20 cellular contexts compared by ENCODE assay signal in the genomic region with DNA sequence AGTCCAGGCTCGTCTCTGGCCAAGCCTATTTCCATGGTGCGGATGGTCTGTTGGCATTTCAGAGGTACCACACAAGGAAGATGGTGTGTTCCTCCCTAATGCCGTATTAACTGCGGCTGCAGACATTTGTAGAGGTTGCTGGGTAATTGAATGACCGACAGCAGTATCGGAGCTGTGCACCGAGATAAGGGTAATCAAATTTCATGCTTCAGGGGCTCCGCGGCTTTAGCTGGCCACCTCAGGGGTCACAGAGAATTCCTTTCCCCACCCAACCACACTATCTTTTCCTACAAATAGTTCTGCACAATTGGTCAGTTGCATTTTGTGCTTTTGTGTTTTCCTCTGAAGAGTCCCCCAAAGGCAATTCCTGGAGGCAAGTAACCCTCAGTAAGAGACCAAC.
"Had no signal": no experiment of that assay in that cellular context is flagged by ENCODE, and none has a peak within 500 bp of the region (broad histone marks: within the 10 kb centered on the region; RNA-seq: fewer than 3 reads in every experiment).

No MANE protein-coding gene starts in this region.

- DNase-seq: islet precursor cell; left ventricle myocardium inferior; mesendoderm; naive B cell; natural killer cell; nephron progenitor cell; nucleus accumbens; psoas muscle; right lobe of liver; stimulated activated CD4-positive, alpha-beta T cell treated with anti-CD3 and anti-CD28 coated beads, Interleukin-1b, Interleukin-23, amount 100 ng/mL, for 48 hours; stimulated activated CD4-positive, alpha-beta T cell treated with anti-CD3 and anti-CD28 coated beads, Interleukin-2, amount 100 ng/mL, for 48 hours; stimulated activated CD4-positive, alpha-beta T cell treated with anti-CD3 and anti-CD28 coated beads, Interleukin-4, amount 100 ng/mL, for 4 hours; stimulated activated CD8-positive, alpha-beta memory T cell treated with anti-CD3 and anti-CD28 coated beads, Interleukin-4, amount 100 ng/mL, for 48 hours; stimulated activated naive CD4-positive, alpha-beta T cell treated with Interleukin-2 at 50 U/mL for 16 hours; stimulated activated naive CD8-positive, alpha-beta T cell treated with anti-CD3 and anti-CD28 coated beads, Interleukin-15, amount 100 ng/mL, for 72 hours; substantia nigra; uterus had no signal

- H3K27ac Mint-ChIP-seq: mesothelial cell of epicardium; naive B cell; natural killer cell; nephron progenitor cell; stimulated activated memory B cell treated with anti-CD40 and anti-IgM and Interleukin-4, amounts not matched to agents 10 μg/mL and 1 μg/mL and 100 μg/mL, for 72 hours; stimulated activated naive CD8-positive, alpha-beta T cell treated with anti-CD3 and anti-CD28 coated beads, Interleukin-15, amount 100 ng/mL, for 72 hours; type B pancreatic cell had no signal

- H3K27me3 Mint-ChIP-seq: stimulated activated memory B cell treated with anti-CD40 and anti-IgM and Interleukin-4, amounts not matched to agents 10 μg/mL and 1 μg/mL and 100 μg/mL, for 72 hours had no signal

- H3K36me3 Mint-ChIP-seq: mesothelial cell of epicardium; naive B cell; natural killer cell; stimulated activated memory B cell treated with anti-CD40 and anti-IgM and Interleukin-4, amounts not matched to agents 10 μg/mL and 1 μg/mL and 100 μg/mL, for 72 hours; type B pancreatic cell had no signal

- H3K4me3 Mint-ChIP-seq: mesothelial cell of epicardium; naive B cell; natural killer cell; nephron progenitor cell; stimulated activated memory B cell treated with anti-CD40 and anti-IgM and Interleukin-4, amounts not matched to agents 10 μg/mL and 1 μg/mL and 100 μg/mL, for 72 hours; stimulated activated naive CD8-positive, alpha-beta T cell treated with anti-CD3 and anti-CD28 coated beads, Interleukin-15, amount 100 ng/mL, for 72 hours; type B pancreatic cell had no signal

- ATAC-seq: psoas muscle; right lobe of liver; stimulated activated memory B cell treated with anti-CD40 and anti-IgM and Interleukin-4, amounts not matched to agents 10 μg/mL and 1 μg/mL and 100 μg/mL, for 72 hours; stimulated activated naive CD8-positive, alpha-beta T cell treated with anti-CD3 and anti-CD28 coated beads, Interleukin-15, amount 100 ng/mL, for 72 hours had no signal

- H3K4me1 Mint-ChIP-seq: naive B cell; natural killer cell; stimulated activated memory B cell treated with anti-CD40 and anti-IgM and Interleukin-4, amounts not matched to agents 10 μg/mL and 1 μg/mL and 100 μg/mL, for 72 hours; stimulated activated naive CD8-positive, alpha-beta T cell treated with anti-CD3 and anti-CD28 coated beads, Interleukin-15, amount 100 ng/mL, for 72 hours had no signal
